8 cellular contexts compared by ENCODE assay signal in the genomic region with DNA sequence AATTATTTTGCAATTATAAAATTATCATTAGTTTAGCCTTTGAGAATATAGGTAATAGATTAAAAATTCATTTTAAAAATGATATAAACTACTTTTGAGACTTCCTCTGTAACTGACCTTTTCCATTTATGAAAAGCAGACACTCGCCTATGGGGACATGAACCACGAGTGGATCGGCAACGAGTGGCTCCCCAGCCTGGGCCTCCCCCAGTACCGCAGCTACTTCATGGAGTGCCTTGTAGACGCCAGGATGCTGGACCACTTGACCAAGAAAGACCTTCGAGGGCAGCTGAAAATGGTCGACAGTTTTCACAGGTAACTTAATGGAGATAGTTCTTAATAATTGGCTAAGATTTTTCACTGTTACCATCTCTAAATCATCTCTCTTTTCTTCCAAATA.
"Had no signal": no experiment of that assay in that cellular context is flagged by ENCODE, and none has a peak within 500 bp of the region (broad histone marks: within the 10 kb centered on the region; RNA-seq: fewer than 3 reads in every experiment).

No MANE protein-coding gene starts in this region.

- H3K27ac ChIP-seq: GM23248, HL-60 had no signal

- H3K9me3 ChIP-seq: HAP-1 had no signal

- DNase-seq: GM23248, GOT3, H7, HFFc6 had no signal

- ATAC-seq: HCT116, K562 had no signal

- H2AFZ ChIP-seq: GM23248 had no signal

- H3K9ac ChIP-seq: GM23248 had no signal

- H3K4me1 ChIP-seq: HAP-1 had no signal

- H3K4me3 ChIP-seq: GM23248, HAP-1, K562 had no signal
